ENCODE assay signal across 17 cellular contexts in genomic region chr2:15610430-15610952, GRCh38. TPM values are rescaled to one million over a fixed set of nuclear protein-coding genes. Genes with fewer than 3 reads are reported as not detected.
A peak's percentile ranks its signal among the peaks of the same experiment; 100 is the strongest.
DNase-seq lines count a peak whose midpoint lies in the region; ATAC-seq, FAIRE-seq and TF ChIP-seq lines count a peak whose summit lies in the region.
"Had no signal": no experiment of that assay in that cellular context is flagged by ENCODE, and none has a peak within 500 bp of the region (broad histone marks: within the 10 kb centered on the region; RNA-seq: fewer than 3 reads in every experiment).

No MANE protein-coding gene starts in this region.

- peaks cover 47% of the 10 kb centered on the region for H3K36me3 ChIP-seq in mammary epithelial cell (ENCODE audit: insufficient read depth, low read length)
- peaks cover 77% of the 10 kb centered on the region for H3K36me3 ChIP-seq in endodermal cell (ENCODE audit: control insufficient read depth, insufficient read depth, low read length)
- H3K36me3 ChIP-seq in HepG2 (replicated peaks in 1 of 2; ENCODE audit: control insufficient read depth in 1 of 2, insufficient read depth in 2 of 2, low read length in 2 of 2): peaks cover 24 to 61% of the 10 kb centered on the region in 2 experiments

- H3K4me2 ChIP-seq in mammary epithelial cell (ENCODE audit: insufficient read depth, low read depth, low read length) (no peak overlapping the region), HepG2 (ENCODE audit: low read depth, low read length) (no peak overlapping the region)
- H3K4me2 ChIP-seq: GM23338 had no signal

- H3K9me3 Mint-ChIP-seq in MCF 10A (ENCODE audit: unreplicated experiment): no peaks in the 10 kb centered on the region
- H3K9me3 Mint-ChIP-seq in endodermal cell: peaks cover 19% of the 10 kb centered on the region
- peaks cover 27% of the 10 kb centered on the region for H3K9me3 Mint-ChIP-seq in nephron progenitor cell
- H3K9me3 Mint-ChIP-seq: CD4-positive, alpha-beta memory T cell had no signal

- no peak for TF ChIP-seq RAD21 in HepG2 (CRISPR knock-in tag; IDR thresholded peaks at IDR 0.05)

- no peak for TF ChIP-seq POLR2A in HepG2 (IDR thresholded peaks at IDR 0.05; ENCODE audit: insufficient read depth in 1 of 2, low read depth in 2 of 2, low read length in 2 of 2)

- DNase-seq in MCF 10A (ENCODE audit: unreplicated experiment) (no peak), mammary epithelial cell (no peak), endodermal cell (no peak), nephron progenitor cell (no peak), HepG2 (ENCODE audit: low spot score) (no peak), NCI-H1436 (lab: John Stamatoyannopoulos, UW) (no peak)
- DNase-seq: C1 segment of cervical spinal cord; Caco-2; CD4-positive, alpha-beta memory T cell; DMS153; EL; GDM1; H9 had no signal

- dilution Hi-C loops in mammary epithelial cell (cut with HindIII; ENCODE audit: low sequenced_read_pairs): no loop called here

- CTCF ChIA-PET in MCF 10A (lab: Yijun Ruan, JAX) (interaction anchor here (1.3 kb wide), 1 partner anchor 999 kb away, joined by 3 read pairs; no protein-coding TSS in a partner anchor), mammary epithelial cell (lab: Charles Lee; ENCODE audit: low non-redundant PET) (no interaction called here), HepG2 (lab: Yijun Ruan, JAX; ENCODE audit: low intra/inter-chr PET ratio, low total read pairs) (no interaction called here)

- intact Hi-C loops in MCF 10A (cut with micrococcal nuclease): no loop called here
- intact Hi-C loops in mammary epithelial cell (cut with micrococcal nuclease): no loop called here
- intact Hi-C loops in HepG2 (cut with micrococcal nuclease; ENCODE audit: unreplicated experiment): no loop called here

- TF ChIP-seq CTCF in MCF 10A (IDR thresholded peaks at IDR 0.05; ENCODE audit: unreplicated experiment) (no peak), mammary epithelial cell (conservative IDR thresholded peaks at IDR 0.05 in 1 of 2, IDR thresholded peaks at IDR 0.05 in 1 of 2; ENCODE audit: extremely low read depth in 1 of 2, insufficient read depth in 1 of 2, low read depth in 1 of 2, low read length in 2 of 2) (no peak), endodermal cell (conservative IDR thresholded peaks at IDR 0.05) (no peak), nephron progenitor cell (IDR thresholded peaks at IDR 0.05) (no peak), HepG2 (CRISPR knock-in tag; IDR thresholded peaks at IDR 0.05) (no peak)

- H3K4me1 Mint-ChIP-seq in MCF 10A (ENCODE audit: insufficient read depth, unreplicated experiment) (no peaks in the 10 kb centered on the region), endodermal cell (no peaks in the 10 kb centered on the region), nephron progenitor cell (no peaks in the 10 kb centered on the region)
- H3K4me1 Mint-ChIP-seq: GM23338 had no signal

- no peak for ATAC-seq in HepG2
- ATAC-seq: GM12878, GM23338, HCT116 had no signal

- H3K27ac Mint-ChIP-seq in MCF 10A (ENCODE audit: low read depth, unreplicated experiment): peak overlapping the region; percentile 16
- peak overlapping the region; percentile 7 for H3K27ac Mint-ChIP-seq in endodermal cell
- no peak overlapping the region for H3K27ac Mint-ChIP-seq in nephron progenitor cell
- H3K27ac Mint-ChIP-seq: GM23338, H9 had no signal

- peaks cover 2% of the 10 kb centered on the region for H3K79me2 ChIP-seq in mammary epithelial cell (ENCODE audit: insufficient read depth, low read length)
- no peaks in the 10 kb centered on the region for H3K79me2 ChIP-seq in HepG2 (ENCODE audit: insufficient read depth, low read length)

- H4K20me1 ChIP-seq in mammary epithelial cell (ENCODE audit: insufficient read depth, low read length): no peaks in the 10 kb centered on the region
- no peaks in the 10 kb centered on the region for H4K20me1 ChIP-seq in HepG2 (ENCODE audit: insufficient read depth, low read length)

- H3K4me1 ChIP-seq in mammary epithelial cell (ENCODE audit: insufficient read depth, low read length) (no peaks in the 10 kb centered on the region), endodermal cell (ENCODE audit: control insufficient read depth, insufficient read depth, low read length) (no peaks in the 10 kb centered on the region), HepG2 (ENCODE audit: insufficient read depth, low read length) (no peaks in the 10 kb centered on the region)
- H3K4me1 ChIP-seq: Caco-2 had no signal

- no peak overlapping the region for H3K27ac ChIP-seq in mammary epithelial cell (ENCODE audit: insufficient read depth, low read depth, low read length)
- no peak overlapping the region for H3K27ac ChIP-seq in endodermal cell (ENCODE audit: low read depth, low read length)
- H3K27ac ChIP-seq in HepG2 (ENCODE audit: extremely low read length, insufficient read depth, low read length): no peak overlapping the region

- H3K27me3 Mint-ChIP-seq in MCF 10A (ENCODE audit: insufficient read depth, unreplicated experiment) (no peaks in the 10 kb centered on the region), endodermal cell (ENCODE audit: insufficient read depth) (no peaks in the 10 kb centered on the region), nephron progenitor cell (ENCODE audit: low read depth, poor library complexity) (no peaks in the 10 kb centered on the region)
- H3K27me3 Mint-ChIP-seq: CD4-positive, alpha-beta memory T cell had no signal

- H3K4me3 ChIP-seq in mammary epithelial cell (replicated peaks in 1 of 3; ENCODE audit: insufficient read depth in 1 of 3, low read depth in 2 of 3, low read length in 3 of 3) (no peak overlapping the region), endodermal cell (ENCODE audit: low read length) (no peak overlapping the region), HepG2 (replicated peaks in 1 of 3; ENCODE audit: insufficient read depth in 1 of 3, low read depth in 2 of 3, low read length in 3 of 3) (no peak overlapping the region)
- H3K4me3 ChIP-seq: GM12878, GM23338 had no signal

- H3K36me3 Mint-ChIP-seq in MCF 10A (ENCODE audit: insufficient read depth, unreplicated experiment): peaks cover 88% of the 10 kb centered on the region
- H3K36me3 Mint-ChIP-seq in endodermal cell (ENCODE audit: low read depth): peaks cover 77% of the 10 kb centered on the region
- peaks cover 80% of the 10 kb centered on the region for H3K36me3 Mint-ChIP-seq in nephron progenitor cell (ENCODE audit: low read depth)

- BruUV-seq in MCF 10A (replicated peaks; lab: Mats Ljungman, UMichigan): no TSS peak
- BruUV-seq in mammary epithelial cell (replicated peaks; lab: Mats Ljungman, UMichigan): no TSS peak
- no TSS peak for BruUV-seq in HepG2 (replicated peaks; lab: Mats Ljungman, UMichigan)

- TF ChIP-seq EP300 in HepG2 (IDR thresholded peaks at IDR 0.05; ENCODE audit: low read depth in 2 of 2, low read length in 2 of 2): no peak
- TF ChIP-seq EP300 in HepG2 (CRISPR knock-in tag; IDR thresholded peaks at IDR 0.05; ENCODE audit: borderline replicate concordance): no peak

- H3K4me3 Mint-ChIP-seq in MCF 10A (ENCODE audit: unreplicated experiment): no peak overlapping the region
- no peak overlapping the region for H3K4me3 Mint-ChIP-seq in endodermal cell
- H3K4me3 Mint-ChIP-seq in nephron progenitor cell: peak overlapping the region; percentile 18
- H3K4me3 Mint-ChIP-seq: CD4-positive, alpha-beta memory T cell; GM23338; H9 had no signal

- in situ Hi-C loops in mammary epithelial cell (cut with MboI; ENCODE audit: low sequenced_read_pairs in 2 of 2): no loop called here
- in situ Hi-C loops in HepG2 (cut with HindIII; ENCODE audit: extremely low pct_ligation_motif_present, low pct_unique_long_range_greater_than_20kb): no loop called here

- POLR2A ChIA-PET in MCF 10A (lab: Yijun Ruan, JAX) (interaction anchor here (0.6 to 0.7 kb wide), 2 partner anchors 34 to 389 kb away, joined by 3 read pairs; no protein-coding TSS in a partner anchor), HepG2 (lab: Yijun Ruan, JAX) (no interaction called here)

- H3K9me3 ChIP-seq in mammary epithelial cell (replicated peaks; ENCODE audit: insufficient read depth, low read length) (no peaks in the 10 kb centered on the region), endodermal cell (ENCODE audit: control insufficient read depth, low read length) (peaks cover 20% of the 10 kb centered on the region), HepG2 (ENCODE audit: low read length) (no peaks in the 10 kb centered on the region)
- H3K9me3 ChIP-seq: Caco-2 had no signal

- WGBS in mammary epithelial cell (ENCODE audit: low coverage, missing lambda C conversion rate): 92% methylated on average over 5 of the region's 5 CpGs
- 98% methylated on average over 4 of the region's 5 CpGs; no CpG with 5 or more reads in 1 of the 2 experiments for WGBS in endodermal cell (ENCODE audit: insufficient coverage in 1 of 2, insufficient read length in 1 of 2), 2 experiments
- WGBS in HepG2 (ENCODE audit: low lambda C conversion rate): 95% methylated on average over 5 of the region's 5 CpGs

- FAIRE-seq in HepG2 (lab: Jason Lieb, UNC): no peak
- FAIRE-seq: GM12878, GM19239 had no signal

- H3K27me3 ChIP-seq in mammary epithelial cell (ENCODE audit: insufficient read depth, low read length): peaks cover 2% of the 10 kb centered on the region
- H3K27me3 ChIP-seq in endodermal cell (ENCODE audit: control insufficient read depth, insufficient read depth, low read length, poor library complexity, severe bottlenecking): no peaks in the 10 kb centered on the region
- H3K27me3 ChIP-seq in HepG2 (ENCODE audit: control insufficient read depth in 1 of 2, insufficient read depth in 2 of 2, low read length in 2 of 2): no peaks in the 10 kb centered on the region

- H2AFZ ChIP-seq in mammary epithelial cell (ENCODE audit: low read depth, low read length) (no peak overlapping the region), HepG2 (ENCODE audit: low read length) (no peak overlapping the region)
- H2AFZ ChIP-seq: GM23338 had no signal

- H3K9ac ChIP-seq in mammary epithelial cell (ENCODE audit: insufficient read depth, low read length): no peak overlapping the region
- H3K9ac ChIP-seq in endodermal cell (ENCODE audit: extremely low read depth, low read length, poor library complexity, severe bottlenecking): no peak overlapping the region
- no peak overlapping the region for H3K9ac ChIP-seq in HepG2 (ENCODE audit: insufficient read depth, low read depth, low read length)

RNA-seq across cellular contexts. Expression of gene DDX1, which starts 18.8 kb away (rescaled TPM):
- total RNA-seq in MCF 10A (2022): 97.8 and 119 TPM in 2 replicates
- 100 to 1,000 TPM in 1 of 2 donors, 10 to 100 TPM in 1; 47.2 to 107 TPM for total RNA-seq in mammary epithelial cell
- polyA plus RNA-seq in mammary epithelial cell: 71.0 TPM
- polyA minus RNA-seq in mammary epithelial cell: 51.1 TPM
- total RNA-seq in endodermal cell: 100 to 1,000 TPM; 116 to 126 TPM
- 109 TPM for polyA plus RNA-seq in endodermal cell (2013, experiment 1 of 2)
- polyA plus RNA-seq in endodermal cell (2013, experiment 2 of 2): 105 TPM
- 130 and 254 TPM in 2 replicates for total RNA-seq in HepG2 (2016; rRNA removed; fragmentation: Illumina TruSeq; extraction: Trizol)
- 20.7 and 26.0 TPM in 2 replicates for total RNA-seq in HepG2 (2016; cell fraction: cytosol; rRNA removed; fragmentation: Illumina TruSeq; extraction: Trizol; ENCODE audit: low read depth)
- total RNA-seq in HepG2 (2016; cell fraction: insoluble cytoplasmic fraction; rRNA removed; fragmentation: Illumina TruSeq; extraction: Trizol): 128 and 254 TPM in 2 replicates
- 42.3 and 49.4 TPM in 2 replicates for total RNA-seq in HepG2 (2016; cell fraction: membrane; rRNA removed; fragmentation: Illumina TruSeq; extraction: Trizol)
- 114 and 115 TPM in 2 replicates for total RNA-seq in HepG2 (2016; cell fraction: nucleus; rRNA removed; fragmentation: Illumina TruSeq; extraction: Trizol)
- polyA plus RNA-seq in HepG2 (2011; rRNA removed): 60.9 and 81.6 TPM in 2 replicates
- 36.8 and 56.4 TPM in 2 replicates for polyA plus RNA-seq in HepG2 (2011; cell fraction: cytosol; rRNA removed)
- 33.2 and 43.2 TPM in 2 replicates for polyA plus RNA-seq in HepG2 (2011; cell fraction: nucleus; rRNA removed)
- polyA plus RNA-seq in HepG2 (2012): 87.2 and 121 TPM in 2 replicates
- polyA plus RNA-seq in HepG2 (2016; cell fraction: cytosol; fragmentation: Illumina TruSeq; extraction: Trizol; ENCODE audit: low read depth): 17.5 and 20.7 TPM in 2 replicates
- 266 and 281 TPM in 2 replicates for polyA plus RNA-seq in HepG2 (2016; cell fraction: insoluble cytoplasmic fraction; fragmentation: Illumina TruSeq; extraction: Trizol; ENCODE audit: low read depth)
- 28.6 and 36.5 TPM in 2 replicates for polyA plus RNA-seq in HepG2 (2016; cell fraction: membrane; fragmentation: Illumina TruSeq; extraction: Trizol; ENCODE audit: low read depth)
- 120 and 122 TPM in 2 replicates for polyA plus RNA-seq in HepG2 (2016; cell fraction: nucleus; fragmentation: Illumina TruSeq; extraction: Trizol; ENCODE audit: insufficient read depth, low read depth)
- 15.7 and 27.0 TPM in 2 replicates for polyA minus RNA-seq in HepG2 (2011; rRNA and poly(A)+ RNA removed; ENCODE audit: low replicate concordance)
- 54.9 and 60.7 TPM in 2 replicates for polyA minus RNA-seq in HepG2 (2011; cell fraction: cytosol; rRNA and poly(A)+ RNA removed)
- 109 and 119 TPM in 2 replicates for polyA minus RNA-seq in HepG2 (2011; cell fraction: nucleus; rRNA and poly(A)+ RNA removed)

RNA-seq across cellular contexts. Expression of gene NBAS, which starts 49.4 kb away (rescaled TPM):
- total RNA-seq in MCF 10A (2022) (46.4 and 55.6 TPM in 2 replicates), mammary epithelial cell (10 to 100 TPM; 38.8 to 58.5 TPM), endodermal cell (10 to 100 TPM; 47.4 to 54.7 TPM), HepG2 (2016; rRNA removed; fragmentation: Illumina TruSeq; extraction: Trizol) (58.7 and 61.4 TPM in 2 replicates)
- polyA plus RNA-seq in mammary epithelial cell (18.7 TPM), HepG2 (2011; rRNA removed) (28.8 and 33.6 TPM in 2 replicates)
- 68.7 TPM for polyA minus RNA-seq in mammary epithelial cell
- 43.5 TPM for polyA plus RNA-seq in endodermal cell (2013, experiment 1 of 2)
- 47.2 TPM for polyA plus RNA-seq in endodermal cell (2013, experiment 2 of 2)
- 52.9 and 59.9 TPM in 2 replicates for total RNA-seq in HepG2 (2016; cell fraction: cytosol; rRNA removed; fragmentation: Illumina TruSeq; extraction: Trizol; ENCODE audit: low read depth)
- 56.3 and 56.6 TPM in 2 replicates for total RNA-seq in HepG2 (2016; cell fraction: insoluble cytoplasmic fraction; rRNA removed; fragmentation: Illumina TruSeq; extraction: Trizol)
- total RNA-seq in HepG2 (2016; cell fraction: membrane; rRNA removed; fragmentation: Illumina TruSeq; extraction: Trizol): 27.5 and 33.9 TPM in 2 replicates
- total RNA-seq in HepG2 (2016; cell fraction: nucleus; rRNA removed; fragmentation: Illumina TruSeq; extraction: Trizol): 75.6 and 80.4 TPM in 2 replicates
- 29.5 and 30.7 TPM in 2 replicates for polyA plus RNA-seq in HepG2 (2011; cell fraction: cytosol; rRNA removed)
- 23.2 and 23.7 TPM in 2 replicates for polyA plus RNA-seq in HepG2 (2011; cell fraction: nucleus; rRNA removed)
- 26.5 and 30.9 TPM in 2 replicates for polyA plus RNA-seq in HepG2 (2012)
- polyA plus RNA-seq in HepG2 (2016; cell fraction: cytosol; fragmentation: Illumina TruSeq; extraction: Trizol; ENCODE audit: low read depth): 14.7 and 16.9 TPM in 2 replicates
- polyA plus RNA-seq in HepG2 (2016; cell fraction: insoluble cytoplasmic fraction; fragmentation: Illumina TruSeq; extraction: Trizol; ENCODE audit: low read depth): 27.5 and 27.7 TPM in 2 replicates
- polyA plus RNA-seq in HepG2 (2016; cell fraction: membrane; fragmentation: Illumina TruSeq; extraction: Trizol; ENCODE audit: low read depth): 5.6 and 6.1 TPM in 2 replicates
- 39.1 and 42.0 TPM in 2 replicates for polyA plus RNA-seq in HepG2 (2016; cell fraction: nucleus; fragmentation: Illumina TruSeq; extraction: Trizol; ENCODE audit: insufficient read depth, low read depth)
- polyA minus RNA-seq in HepG2 (2011; rRNA and poly(A)+ RNA removed; ENCODE audit: low replicate concordance): 55.2 and 126 TPM in 2 replicates
- 57.6 and 62.9 TPM in 2 replicates for polyA minus RNA-seq in HepG2 (2011; cell fraction: cytosol; rRNA and poly(A)+ RNA removed)
- polyA minus RNA-seq in HepG2 (2011; cell fraction: nucleus; rRNA and poly(A)+ RNA removed): 102 and 117 TPM in 2 replicates
